8 cellular contexts compared by ENCODE assay signal in genomic region chr6:129748212-129748900, GRCh38. TPM values are rescaled to one million over a fixed set of nuclear protein-coding genes. Genes with fewer than 3 reads are reported as not detected.
DNase-seq lines count a peak whose midpoint lies in the region; ATAC-seq, FAIRE-seq and TF ChIP-seq lines count a peak whose summit lies in the region.

No MANE protein-coding gene starts in this region.

- TF ChIP-seq CTCF in GM12865 (IDR thresholded peaks at IDR 0.05; ENCODE audit: insufficient read depth, low read depth, low read length, missing control alignments) (no peak), endothelial cell (IDR thresholded peaks at IDR 0.05; ENCODE audit: unreplicated experiment) (no peak)

- H3K4me1 ChIP-seq in small intestine (ENCODE audit: control insufficient read depth in 2 of 2, insufficient read depth in 1 of 2, low read depth in 1 of 2, low read length in 1 of 2), result peaks cover 0 to 4% of the 10 kb centered on the region in 2 donors

- H3K4me1 Mint-ChIP-seq in activated CD4-positive, alpha-beta memory T cell treated with anti-CD3 and anti-CD28 coated beads for 36 hours (ENCODE audit: low read depth), result peaks cover 60% of the 10 kb centered on the region
- peaks cover 7% of the 10 kb centered on the region for H3K4me1 Mint-ChIP-seq in endothelial cell (ENCODE audit: unreplicated experiment)

- CTCF ChIA-PET in activated CD4-positive, alpha-beta memory T cell treated with anti-CD3 and anti-CD28 coated beads for 36 hours (lab: Charles Lee), result interaction anchor here (0.6 to 3.1 kb wide), 11 partner anchors 11 to 295 kb away, joined by 3 to 18 read pairs (median 3); no protein-coding TSS in a partner anchor

- H3K36me3 Mint-ChIP-seq in activated CD4-positive, alpha-beta memory T cell treated with anti-CD3 and anti-CD28 coated beads for 36 hours, result no peaks in the 10 kb centered on the region
- no peaks in the 10 kb centered on the region for H3K36me3 Mint-ChIP-seq in endothelial cell (ENCODE audit: low read depth, unreplicated experiment)

- no peaks in the 10 kb centered on the region for H3K27me3 Mint-ChIP-seq in activated CD4-positive, alpha-beta memory T cell treated with anti-CD3 and anti-CD28 coated beads for 36 hours
- no peaks in the 10 kb centered on the region for H3K27me3 Mint-ChIP-seq in endothelial cell (ENCODE audit: unreplicated experiment)

- H3K27ac ChIP-seq in small intestine (ENCODE audit: low read depth in 1 of 2, low read length in 1 of 2), result peak overlapping the region; percentile 48 to 86

- ATAC-seq in GM21825 (IDR thresholded peaks at IDR 0.05; ENCODE audit: unreplicated experiment), result peak; percentile 86

- peak overlapping the region; percentile 44 for H3K4me3 ChIP-seq in GM12865 (ENCODE audit: low read depth, low read length)
- H3K4me3 ChIP-seq in small intestine (ENCODE audit: low read depth in 1 of 2, low read length in 2 of 2), result no peak overlapping the region

- no peaks in the 10 kb centered on the region for H3K9me3 ChIP-seq in small intestine (ENCODE audit: control insufficient read depth, low read depth)

- POLR2A ChIA-PET in activated CD4-positive, alpha-beta memory T cell treated with anti-CD3 and anti-CD28 coated beads for 36 hours (lab: Charles Lee), result interaction anchor here (0.6 to 1.5 kb wide), 3 partner anchors 53 to 183 kb away, joined by 3 to 4 read pairs (median 3); no protein-coding TSS in a partner anchor

- DNase-seq in GM12865 (ENCODE audit: low read depth), result peak; percentile 91
- DNase-seq in M059J (ENCODE audit: low read depth), result peak; percentile 71
- DNase-seq in activated CD4-positive, alpha-beta memory T cell treated with anti-CD3 and anti-CD28 coated beads for 36 hours, result peak; percentile 70
- DNase-seq in fibroblast of gingiva (ENCODE audit: low read depth), result peak; percentile 36
- peak; percentile 67 for DNase-seq in small intestine
- DNase-seq in superior temporal gyrus (ENCODE audit: extremely low spot score), result no peak
- DNase-seq in endothelial cell (ENCODE audit: low spot score), result no peak

- no peaks in the 10 kb centered on the region for H3K36me3 ChIP-seq in small intestine (ENCODE audit: control insufficient read depth in 2 of 2, insufficient read depth in 2 of 2, low read length in 2 of 2)

- H3K4me3 Mint-ChIP-seq in activated CD4-positive, alpha-beta memory T cell treated with anti-CD3 and anti-CD28 coated beads for 36 hours, result peak overlapping the region; percentile 63
- no peak overlapping the region for H3K4me3 Mint-ChIP-seq in endothelial cell (ENCODE audit: unreplicated experiment)

- intact Hi-C loops in activated CD4-positive, alpha-beta memory T cell treated with anti-CD3 and anti-CD28 coated beads for 36 hours (cut with micrococcal nuclease), result loop anchor here (1.0 to 2.0 kb wide), 7 partner anchors 13 to 1228 kb away; partner anchors contain the start of gene PTPRK

- 29 to 37% (median 30%) methylated on average over 4 of the region's 4 CpGs for WGBS in small intestine, 3 donors

- H3K27ac Mint-ChIP-seq in activated CD4-positive, alpha-beta memory T cell treated with anti-CD3 and anti-CD28 coated beads for 36 hours, result peak overlapping the region; percentile 91
- no peak overlapping the region for H3K27ac Mint-ChIP-seq in endothelial cell (ENCODE audit: unreplicated experiment)

- no peaks in the 10 kb centered on the region for H3K9me3 Mint-ChIP-seq in activated CD4-positive, alpha-beta memory T cell treated with anti-CD3 and anti-CD28 coated beads for 36 hours
- H3K9me3 Mint-ChIP-seq in endothelial cell (ENCODE audit: unreplicated experiment), result no peaks in the 10 kb centered on the region

- FAIRE-seq in small intestine (lab: Jason Lieb, UNC), result no peak

- H3K27me3 ChIP-seq in small intestine (ENCODE audit: control insufficient read depth in 2 of 2, insufficient read depth in 2 of 2, low read length in 2 of 2), result no peaks in the 10 kb centered on the region

RNA-seq across cellular contexts. Expression of gene ARHGAP18, which starts 38.4 kb away (rescaled TPM):
- total RNA-seq in M059J (2014; rRNA removed; shearing (Covaris generic)), result 28.3 and 31.2 TPM in 2 replicates
- 1 to 10 TPM; 7.0 to 9.2 TPM for total RNA-seq in activated CD4-positive, alpha-beta memory T cell treated with anti-CD3 and anti-CD28 coated beads for 36 hours
- polyA plus RNA-seq in small intestine, result 10 to 100 TPM; 15.1 to 32.4 (median 26.2) TPM
- total RNA-seq in endothelial cell (ENCODE audit: unreplicated experiment), result 102 TPM

Comparison
In these comparisons a context has a peak if more than half of its experiments do, and no peak if none do; other contexts are left out.
1. DNase-seq: peak in GM12865 (single experiment), M059J (single experiment), activated CD4-positive, alpha-beta memory T cell treated with anti-CD3 and anti-CD28 coated beads for 36 hours (single experiment), fibroblast of gingiva (single experiment) and small intestine (single experiment); none in superior temporal gyrus (single experiment) and endothelial cell (single experiment).